ENCODE assay signal across 12 cellular contexts in genomic region chr6:44342489-44342888, GRCh38. TPM values are rescaled to one million over a fixed set of nuclear protein-coding genes. Genes with fewer than 3 reads are reported as not detected.
DNase-seq lines count a peak whose midpoint lies in the region; ATAC-seq and TF ChIP-seq lines count a peak whose summit lies in the region.
"Had no signal": no experiment of that assay in that cellular context is flagged by ENCODE, and none has a peak within 500 bp of the region (broad histone marks: within the 10 kb centered on the region; RNA-seq: fewer than 3 reads in every experiment).

Gene SPATS1 (plus strand): TSS chr6:44342650. CDS start chr6:44343096, 446 bp downstream.

- no peak within 1 kb of the TSS for H3K14ac ChIP-seq in H9 (ENCODE audit: insufficient read depth, low read length)

- no peak within 1 kb of the TSS for H3T11ph ChIP-seq in H9 (ENCODE audit: low read length)

- intact Hi-C loops in dendritic cell treated with granulocyte-macrophage colony-stimulating factor and Interleukin-4, amounts not matched to agents 40 ng/mL and 50 ng/mL, for 4 days (cut with micrococcal nuclease), result no loop called here
- intact Hi-C loops in OCI-LY7 (cut with micrococcal nuclease; ENCODE audit: unreplicated experiment) (no loop called here), natural killer cell (cut with micrococcal nuclease) (no loop called here)

- DNase-seq in H9 (peak; percentile 78), myocyte (ENCODE audit: low read depth) (peak; percentile 13), OCI-LY7 (ENCODE audit: low spot score) (no peak), Peyer's patch (no peak), natural killer cell (no peak)
- DNase-seq in NK-92 treated with Interleukin-12 subunit alpha and Interleukin-12 subunit beta, amount 100 ng/mL, for 24 hours (lab: John Stamatoyannopoulos, UW), result no peak
- DNase-seq: activated effector memory CD4-positive, alpha-beta T cell treated with anti-CD3 and anti-CD28 coated beads, Interleukin-2, amount 50 U/mL, for 16 hours; NCI-H1694 had no signal

- no peak within 1 kb of the TSS for H2BK5ac ChIP-seq in H9 (ENCODE audit: insufficient read length, low read length)

- H3K36me3 ChIP-seq in ACC112 (ENCODE audit: insufficient read depth, low read length) (no peaks in the 10 kb centered on the region), OCI-LY7 (ENCODE audit: insufficient read depth, low read length) (no peaks in the 10 kb centered on the region), Peyer's patch (no peaks in the 10 kb centered on the region)

- peaks cover 5% of the 10 kb centered on the region for H3K27me3 Mint-ChIP-seq in H9 (ENCODE audit: low read depth)
- H3K27me3 Mint-ChIP-seq in dendritic cell treated with granulocyte-macrophage colony-stimulating factor and Interleukin-4, amounts not matched to agents 40 ng/mL and 50 ng/mL, for 4 days, result peaks cover 30% of the 10 kb centered on the region
- peaks cover 33 to 42% of the 10 kb centered on the region in 2 donors for H3K27me3 Mint-ChIP-seq in natural killer cell (ENCODE audit: low read depth in 2 of 2)

- H3K27me3 ChIP-seq in ACC112 (ENCODE audit: insufficient read depth, low read length), result peaks cover 45% of the 10 kb centered on the region
- no peaks in the 10 kb centered on the region for H3K27me3 ChIP-seq in H9 (ENCODE audit: insufficient read depth, low read length)
- H3K27me3 ChIP-seq in Peyer's patch, result no peaks in the 10 kb centered on the region

- ATAC-seq in natural killer cell, result no peak

- H3K4me3 ChIP-seq in ACC112 (ENCODE audit: low read depth, low read length) (peak within 1 kb of the TSS; percentile 63), OCI-LY7 (ENCODE audit: low read depth, low read length, poor library complexity, severe bottlenecking) (no peak within 1 kb of the TSS), Peyer's patch (peak within 1 kb of the TSS in 2 of 4 donors; percentile 24 to 32)

- H3K9me3 Mint-ChIP-seq in H9 (no peaks in the 10 kb centered on the region), natural killer cell (no peaks in the 10 kb centered on the region)
- no peaks in the 10 kb centered on the region for H3K9me3 Mint-ChIP-seq in dendritic cell treated with granulocyte-macrophage colony-stimulating factor and Interleukin-4, amounts not matched to agents 40 ng/mL and 50 ng/mL, for 4 days
- H3K9me3 Mint-ChIP-seq: nephron had no signal

- WGBS in H9 (ENCODE audit: extremely low coverage, insufficient read length, low lambda C conversion rate), result no CpG with 5 or more reads among the region's 31 CpGs

- TF ChIP-seq CTCF in H9 (conservative IDR thresholded peaks at IDR 0.05), result no peak
- no peak for TF ChIP-seq CTCF in OCI-LY7 (conservative IDR thresholded peaks at IDR 0.05; ENCODE audit: low read length)
- no peak for TF ChIP-seq CTCF in Peyer's patch (IDR thresholded peaks at IDR 0.05)
- TF ChIP-seq CTCF in natural killer cell (IDR thresholded peaks at IDR 0.05), result no peak

- H3K4ac ChIP-seq in H9 (ENCODE audit: low read depth, low read length), result no peak within 1 kb of the TSS

- no peak within 1 kb of the TSS for H3K56ac ChIP-seq in H9 (ENCODE audit: insufficient read length, low read depth, low read length)

- H3K36me3 Mint-ChIP-seq in H9 (ENCODE audit: insufficient read depth in 1 of 3, low read depth in 3 of 3) (no peaks in the 10 kb centered on the region), natural killer cell (no peaks in the 10 kb centered on the region)
- H3K36me3 Mint-ChIP-seq in dendritic cell treated with granulocyte-macrophage colony-stimulating factor and Interleukin-4, amounts not matched to agents 40 ng/mL and 50 ng/mL, for 4 days (ENCODE audit: low read depth), result no peaks in the 10 kb centered on the region

- no peak within 1 kb of the TSS for H2BK12ac ChIP-seq in H9 (ENCODE audit: insufficient read length, low read depth, low read length)

- H2AK5ac ChIP-seq in H9 (ENCODE audit: insufficient read length, low read length), result no peak within 1 kb of the TSS

- H2BK120ac ChIP-seq in H9 (ENCODE audit: low read depth, low read length, poor library complexity, severe bottlenecking), result no peak within 1 kb of the TSS

- H3K23me2 ChIP-seq in H9 (ENCODE audit: insufficient read length, low read depth, low read length, poor library complexity, severe bottlenecking), result no peaks in the 10 kb centered on the region

- H4K5ac ChIP-seq in H9 (ENCODE audit: insufficient read length, low read depth, low read length), result no peak within 1 kb of the TSS

- H3K79me2 ChIP-seq in ACC112 (ENCODE audit: control insufficient read depth, insufficient read depth, low read length, unreplicated experiment), result no peaks in the 10 kb centered on the region
- H3K79me2 ChIP-seq in H9 (ENCODE audit: insufficient read depth, low read length), result no peaks in the 10 kb centered on the region
- no peaks in the 10 kb centered on the region for H3K79me2 ChIP-seq in OCI-LY7 (ENCODE audit: insufficient read depth, low read depth, low read length)

- H3K79me1 ChIP-seq in H9 (ENCODE audit: insufficient read depth, low read depth, low read length, poor library complexity, severe bottlenecking), result no peaks in the 10 kb centered on the region

- H3K27ac ChIP-seq in ACC112 (ENCODE audit: low read depth, low read length), result no peak within 1 kb of the TSS
- H3K27ac ChIP-seq in H9 (ENCODE audit: insufficient read length, low read depth, low read length), result no peak within 1 kb of the TSS
- H3K27ac ChIP-seq in OCI-LY7 (ENCODE audit: low read depth, low read length, poor library complexity, severe bottlenecking), result no peak within 1 kb of the TSS
- no peak within 1 kb of the TSS for H3K27ac ChIP-seq in Peyer's patch

- CTCF ChIA-PET in OCI-LY7 (lab: Charles Lee; ENCODE audit: unreplicated experiment), result no interaction called here

- H3K4me3 Mint-ChIP-seq in H9, result no peak within 1 kb of the TSS
- peak within 1 kb of the TSS; percentile 61 for H3K4me3 Mint-ChIP-seq in dendritic cell treated with granulocyte-macrophage colony-stimulating factor and Interleukin-4, amounts not matched to agents 40 ng/mL and 50 ng/mL, for 4 days
- H3K4me3 Mint-ChIP-seq in natural killer cell, result no peak within 1 kb of the TSS
- H3K4me3 Mint-ChIP-seq: nephron had no signal

- H3K18ac ChIP-seq in H9 (ENCODE audit: insufficient read length, low read depth, low read length), result no peak within 1 kb of the TSS

- no TSS peak for BruUV-seq in OCI-LY7 (replicated peaks; lab: Mats Ljungman, UMichigan)

- H4K8ac ChIP-seq in H9 (replicated peaks; ENCODE audit: insufficient read length, low read depth, low read length), result no peak within 1 kb of the TSS

- H3K27ac Mint-ChIP-seq in H9, result no peak within 1 kb of the TSS
- H3K27ac Mint-ChIP-seq in dendritic cell treated with granulocyte-macrophage colony-stimulating factor and Interleukin-4, amounts not matched to agents 40 ng/mL and 50 ng/mL, for 4 days, result no peak within 1 kb of the TSS
- no peak within 1 kb of the TSS for H3K27ac Mint-ChIP-seq in natural killer cell

- no peak within 1 kb of the TSS; the same call in 1 of the 2 replicates for H2BK15ac ChIP-seq in H9 (ENCODE audit: low read depth, low read length)

- H3K4me1 Mint-ChIP-seq in H9 (peaks cover 12 to 13% of the 10 kb centered on the region in 2 experiments; a peak in 3 of 4 replicates), natural killer cell (no peaks in the 10 kb centered on the region)
- peaks cover 23% of the 10 kb centered on the region for H3K4me1 Mint-ChIP-seq in dendritic cell treated with granulocyte-macrophage colony-stimulating factor and Interleukin-4, amounts not matched to agents 40 ng/mL and 50 ng/mL, for 4 days (ENCODE audit: low read depth)

- POLR2A ChIA-PET in OCI-LY7 (lab: Charles Lee), result interaction anchor here (1.1 kb wide), 1 partner anchor 9 kb away, joined by 3 read pairs; no protein-coding TSS in a partner anchor

- H3K4me2 ChIP-seq in H9 (ENCODE audit: insufficient read depth, insufficient read length, low read length) (no peak within 1 kb of the TSS), OCI-LY7 (ENCODE audit: low read length) (no peak within 1 kb of the TSS)

- TF ChIP-seq POLR2A in Peyer's patch (IDR thresholded peaks at IDR 0.05), result no peak

- no peak within 1 kb of the TSS for H3K9ac ChIP-seq in H9 (ENCODE audit: extremely low read depth, insufficient read length, low read length)

- H4K20me1 ChIP-seq in H9 (ENCODE audit: control insufficient read depth, insufficient read depth, insufficient read length), result no peaks in the 10 kb centered on the region
- H4K20me1 ChIP-seq in OCI-LY7 (ENCODE audit: insufficient read depth, low read length), result no peaks in the 10 kb centered on the region

- no peak within 1 kb of the TSS for H2BK20ac ChIP-seq in H9 (ENCODE audit: low read depth, low read length, poor library complexity, severe bottlenecking)

- no peak within 1 kb of the TSS for H4K91ac ChIP-seq in H9 (ENCODE audit: insufficient read length, low read depth, low read length)

- H3K9me3 ChIP-seq in H9 (ENCODE audit: control insufficient read depth, low read depth, low read length) (no peaks in the 10 kb centered on the region), OCI-LY7 (ENCODE audit: low read length) (no peaks in the 10 kb centered on the region), Peyer's patch (no peaks in the 10 kb centered on the region)

- no peak within 1 kb of the TSS for H3K23ac ChIP-seq in H9 (ENCODE audit: insufficient read length, low read depth, low read length)

- H3K4me1 ChIP-seq in ACC112 (ENCODE audit: control insufficient read depth, insufficient read depth, low read length, unreplicated experiment) (peaks cover 11% of the 10 kb centered on the region), H9 (ENCODE audit: insufficient read depth, low read length) (0 out of 2 replicates have a peak, but pooled peaks cover 2% of the 10 kb centered on the region), OCI-LY7 (ENCODE audit: insufficient read depth, low read length, poor library complexity, severe bottlenecking) (no peaks in the 10 kb centered on the region), Peyer's patch (peaks cover 0 to 3% (median 0%) of the 10 kb centered on the region in 4 donors)

- H2AFZ ChIP-seq in ACC112 (ENCODE audit: low read length, unreplicated experiment), result peak within 1 kb of the TSS; percentile 31
- H2AFZ ChIP-seq in H9 (ENCODE audit: low read length), result no peak within 1 kb of the TSS
- no peak within 1 kb of the TSS for H2AFZ ChIP-seq in OCI-LY7 (ENCODE audit: low read length)

- no peaks in the 10 kb centered on the region for H3K9me2 ChIP-seq in OCI-LY7 (ENCODE audit: insufficient read depth, low read length)

RNA-seq across cellular contexts. Expression of gene SPATS1, which starts in this region (rescaled TPM):
- total RNA-seq in H9 (2021) (not detected in 2 replicates), myocyte (not detected in 2 replicates), OCI-LY7 (2022) (not detected in 2 replicates), Peyer's patch (not detected), natural killer cell (not detected)
- polyA plus RNA-seq in myocyte (2012), result not detected
- not detected in 2 replicates for total RNA-seq in OCI-LY7 (2014; rRNA removed; shearing (Covaris generic))
- total RNA-seq: T-helper 1 cell treated with Interleukin-12 subunit alpha and Interleukin-12 subunit beta and Interleukin-4 antibody, amounts not matched to agents 30 ng/mL and 1 ng/mL, for 36 hours had no signal

Comparison
In these comparisons a context has a peak if more than half of its experiments do, and no peak if none do; other contexts are left out.
1. Peak in DNase-seq in H9; RNA of the gene not detected or under 1 TPM.
2. Peak in DNase-seq in myocyte; RNA of the gene not detected or under 1 TPM.